In genomic region chr19:6580313-6580712, GRCh38 we compare ENCODE assay signal across 2 cellular contexts.
TF ChIP-seq lines count a peak whose summit lies in the region.

No MANE protein-coding gene starts in this region.

TF ChIP-seq in K562, 482 proteins besides CTCF, POLR2A, EP300 and RAD21 (continues in another document):
- TF ChIP-seq CHD7 (IDR thresholded peaks at IDR 0.05; ENCODE audit: low read depth, low read length) (no peak), PYGO2 (tag; IDR thresholded peaks at IDR 0.05) (no peak), ZNF778 (CRISPR knock-in tag; IDR thresholded peaks at IDR 0.05) (no peak), SMARCA4 (IDR thresholded peaks at IDR 0.05) (peak; percentile 79), NFRKB (IDR thresholded peaks at IDR 0.05; ENCODE audit: low read depth) (no peak), ZNF384 (IDR thresholded peaks at IDR 0.05; ENCODE audit: low read depth, low read length) (no peak), ZBTB9 (CRISPR knock-in tag; IDR thresholded peaks at IDR 0.05) (no peak), TFAP4 (CRISPR knock-in tag; IDR thresholded peaks at IDR 0.05; ENCODE audit: borderline replicate concordance) (peak; percentile 81), TSC22D4 (tag; IDR thresholded peaks at IDR 0.05) (no peak), FOS (IDR thresholded peaks at IDR 0.05; ENCODE audit: extremely low read depth, insufficient read length) (peak; percentile 47), LCOR (CRISPR knock-in tag; IDR thresholded peaks at IDR 0.05) (no peak), CBFA2T3 (IDR thresholded peaks at IDR 0.05) (0 out of 2 replicates have a peak, but pooled peaks have one; percentile 23), TCF3 (CRISPR knock-in tag; IDR thresholded peaks at IDR 0.05) (0 out of 2 replicates have a peak, but pooled peaks have one; percentile 6)

TF ChIP-seq in GM12891, 5 proteins besides CTCF, POLR2A, EP300 and RAD21:
- no peak for TF ChIP-seq POU2F2 (IDR thresholded peaks at IDR 0.05; ENCODE audit: low read depth, low read length)
- no peak; the same call in 1 of the 2 replicates for TF ChIP-seq POLR2AphosphoS5 (IDR thresholded peaks at IDR 0.05; ENCODE audit: low read depth, low read length)
- TF ChIP-seq SPI1 (IDR thresholded peaks at IDR 0.05; ENCODE audit: low read depth, low read length), result no peak
- no peak for TF ChIP-seq TAF1 (IDR thresholded peaks at IDR 0.05; ENCODE audit: low read depth, low read length)
- no peak for TF ChIP-seq PAX5 (IDR thresholded peaks at IDR 0.05; ENCODE audit: insufficient read depth, low read length, severe bottlenecking)
TF ChIP-seq in GM12891: peak in this region for 0.
